In the genomic region with DNA sequence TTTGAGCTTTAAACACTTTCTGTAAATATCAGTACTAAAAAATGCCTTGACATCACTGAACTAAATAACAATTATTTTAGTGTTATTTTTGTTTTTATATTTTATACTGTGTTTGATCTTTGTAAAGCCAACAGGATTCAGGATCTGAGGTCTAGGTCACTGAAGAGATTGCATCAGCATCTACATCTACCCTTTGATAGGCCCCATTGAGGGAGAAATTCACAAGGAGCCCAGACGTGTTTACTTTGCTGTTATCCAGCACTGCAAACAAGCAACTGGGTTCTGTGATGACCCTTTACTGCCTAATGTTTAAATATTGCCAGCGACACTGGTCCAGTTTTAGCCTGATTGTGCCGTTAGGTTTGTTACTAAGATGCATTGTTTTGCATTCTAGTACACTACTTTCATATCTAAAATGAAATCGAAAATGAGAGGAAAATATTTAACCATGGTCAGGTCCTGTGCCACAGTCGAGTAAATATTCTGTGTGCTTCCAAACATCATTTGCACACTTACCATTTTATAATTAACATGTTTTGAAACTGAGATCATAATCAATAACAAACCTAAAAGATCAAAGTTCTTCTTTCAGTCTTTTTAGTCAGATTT, we compare ENCODE assay signal across 17 cellular contexts. TPM values are rescaled to one million over a fixed set of nuclear protein-coding genes. Genes with fewer than 3 reads are reported as not detected.
DNase-seq lines count a peak whose midpoint lies in the region; ATAC-seq, FAIRE-seq and TF ChIP-seq lines count a peak whose summit lies in the region.
"Had no signal": no experiment of that assay in that cellular context is flagged by ENCODE, and none has a peak within 500 bp of the region (broad histone marks: within the 10 kb centered on the region; RNA-seq: fewer than 3 reads in every experiment).

No MANE protein-coding gene starts in this region.

- H3K4me1 Mint-ChIP-seq in activated T-cell treated with anti-CD3 and anti-CD28 coated beads, Interleukin-2, amount 50 U/mL, for 4 hours (ENCODE audit: low read depth): no peaks in the 10 kb centered on the region

- no peak overlapping the region for H3K4me3 Mint-ChIP-seq in activated T-cell treated with anti-CD3 and anti-CD28 coated beads, Interleukin-2, amount 50 U/mL, for 4 hours
- H3K4me3 Mint-ChIP-seq: dendritic cell treated with granulocyte-macrophage colony-stimulating factor and Interleukin-4, amounts not matched to agents 40 ng/mL and 50 ng/mL, for 4 days had no signal

- no peak for TF ChIP-seq CTCF in LNCaP clone FGC (IDR thresholded peaks at IDR 0.05; ENCODE audit: control insufficient read depth, extremely low read depth, insufficient read depth)
- no peak for TF ChIP-seq CTCF in omental fat pad (IDR thresholded peaks at IDR 0.05)

- no peaks in the 10 kb centered on the region for H3K27me3 Mint-ChIP-seq in activated T-cell treated with anti-CD3 and anti-CD28 coated beads, Interleukin-2, amount 50 U/mL, for 4 hours (ENCODE audit: low read depth)
- H3K27me3 Mint-ChIP-seq: dendritic cell treated with granulocyte-macrophage colony-stimulating factor and Interleukin-4, amounts not matched to agents 40 ng/mL and 50 ng/mL, for 4 days had no signal

- H3K9me3 Mint-ChIP-seq in activated T-cell treated with anti-CD3 and anti-CD28 coated beads, Interleukin-2, amount 50 U/mL, for 4 hours: no peaks in the 10 kb centered on the region
- H3K9me3 Mint-ChIP-seq: dendritic cell treated with granulocyte-macrophage colony-stimulating factor and Interleukin-4, amounts not matched to agents 40 ng/mL and 50 ng/mL, for 4 days had no signal

- peak; percentile 78 for ATAC-seq in GM18867 (IDR thresholded peaks at IDR 0.05; ENCODE audit: unreplicated experiment)
- peak; percentile 58 for ATAC-seq in GM21723 (IDR thresholded peaks at IDR 0.05; ENCODE audit: unreplicated experiment)
- ATAC-seq in left lobe of liver: peak; percentile 90
- ATAC-seq in activated T-cell treated with anti-CD3 and anti-CD28 coated beads, Interleukin-2, amount 50 U/mL, for 4 hours: no peak
- ATAC-seq in omental fat pad (ENCODE audit: low FRiP score): no peak
- ATAC-seq: foreskin keratinocyte had no signal

- no peak for FAIRE-seq in frontal cortex (lab: Jason Lieb, UNC)

- no peaks in the 10 kb centered on the region for H3K36me3 Mint-ChIP-seq in activated T-cell treated with anti-CD3 and anti-CD28 coated beads, Interleukin-2, amount 50 U/mL, for 4 hours (ENCODE audit: insufficient read depth)

- no peak overlapping the region for H3K4me3 ChIP-seq in LNCaP clone FGC (ENCODE audit: low read depth, low read length)
- H3K4me3 ChIP-seq: Peyer's patch, smooth muscle cell had no signal

- peak; percentile 36 for DNase-seq in LNCaP clone FGC (ENCODE audit: low read depth)
- no peak for DNase-seq in left lobe of liver (ENCODE audit: low spot score)
- DNase-seq in activated T-cell treated with anti-CD3 and anti-CD28 coated beads, Interleukin-2, amount 50 U/mL, for 4 hours: no peak
- no peak for DNase-seq in frontal cortex (ENCODE audit: low spot score in 2 of 2)
- DNase-seq in cortex of kidney (lab: John Stamatoyannopoulos, UW): no peak
- DNase-seq in omental fat pad (ENCODE audit: low spot score): no peak
- DNase-seq: foreskin keratinocyte, GOT3, NCI-H187, Peyer's patch had no signal

RNA-seq across cellular contexts. Expression of gene SP8, which starts 48.7 kb away (rescaled TPM):
- total RNA-seq in left lobe of liver (not detected), frontal cortex (4.5 TPM), omental fat pad (not detected)
- not detected for total RNA-seq in activated T-cell treated with anti-CD3 and anti-CD28 coated beads, Interleukin-2, amount 50 U/mL, for 4 hours
- total RNA-seq: foreskin keratinocyte; HT-29; kidney epithelial cell; smooth muscle cell; T-helper 2 cell treated with Interferon-gamma antibody and Interleukin-4, amounts not matched to agents 100 ng/mL and 5 ng/mL, for 36 hours had no signal

Comparison
In these comparisons a context has a peak if more than half of its experiments do, and no peak if none do; other contexts are left out.
1. ATAC-seq: peak in GM18867 (single experiment), GM21723 (single experiment) and left lobe of liver (single experiment); none in activated T-cell treated with anti-CD3 and anti-CD28 coated beads, Interleukin-2, amount 50 U/mL, for 4 hours (0 of 2) and omental fat pad (single experiment).